ENCODE assay signal across 16 cellular contexts in the genomic region with DNA sequence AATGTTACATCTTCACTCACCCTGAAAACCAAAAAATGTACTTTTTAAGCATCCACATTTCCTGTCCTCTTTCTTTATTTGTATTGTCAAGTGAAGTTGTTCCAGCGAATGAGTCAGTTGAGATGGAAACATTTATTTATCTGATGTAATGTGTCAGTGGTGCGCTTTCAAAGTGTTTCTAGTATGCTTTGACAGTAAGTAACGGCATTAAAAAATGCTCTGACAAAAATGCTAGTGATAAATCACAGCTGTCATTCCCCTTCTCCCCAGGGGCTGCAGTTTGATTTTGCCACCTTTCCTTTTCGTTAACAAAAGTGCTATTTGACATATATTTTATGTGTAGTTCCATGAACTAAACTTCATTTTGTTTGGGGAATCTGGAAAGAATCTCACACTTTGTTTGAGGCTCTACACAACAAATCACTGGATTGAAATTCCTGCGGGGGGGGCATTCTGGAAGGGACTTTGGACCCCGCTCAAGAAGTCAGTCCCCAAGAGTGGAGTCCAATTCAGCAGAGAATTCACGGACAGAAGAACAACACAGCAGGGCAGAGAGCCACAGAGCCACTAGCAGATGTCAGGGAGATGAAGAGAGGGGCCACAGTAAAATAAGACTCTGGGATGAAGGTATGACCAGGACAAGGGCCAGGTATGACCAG. TPM values are rescaled to one million over a fixed set of nuclear protein-coding genes. Genes with fewer than 3 reads are reported as not detected.
A peak's percentile ranks its signal among the peaks of the same experiment; 100 is the strongest.
DNase-seq lines count a peak whose midpoint lies in the region; ATAC-seq and TF ChIP-seq lines count a peak whose summit lies in the region.
"Had no signal": no experiment of that assay in that cellular context is flagged by ENCODE, and none has a peak within 500 bp of the region (broad histone marks: within the 10 kb centered on the region; RNA-seq: fewer than 3 reads in every experiment).

No MANE protein-coding gene starts in this region.

- H2BK12ac ChIP-seq in H9 (ENCODE audit: insufficient read length, low read depth, low read length) = no peak overlapping the region

- H4K20me1 ChIP-seq in neural progenitor cell (ENCODE audit: low read depth) = no peaks in the 10 kb centered on the region
- H4K20me1 ChIP-seq in H9 (ENCODE audit: control insufficient read depth, insufficient read depth, insufficient read length) = no peaks in the 10 kb centered on the region

- H3K4me1 Mint-ChIP-seq in neural progenitor cell = peaks cover 5% of the 10 kb centered on the region
- H3K4me1 Mint-ChIP-seq in H9 = peaks cover 6 to 7% of the 10 kb centered on the region in 2 experiments
- H3K4me1 Mint-ChIP-seq: IgD-negative memory B cell, neural crest cell had no signal

- no peak overlapping the region for H3T11ph ChIP-seq in H9 (ENCODE audit: low read length)

- H3K23ac ChIP-seq in H9 (ENCODE audit: insufficient read length, low read depth, low read length) = no peak overlapping the region

- H4K91ac ChIP-seq in H9 (ENCODE audit: insufficient read length, low read depth, low read length) = no peak overlapping the region

- no peak overlapping the region for H2BK20ac ChIP-seq in H9 (ENCODE audit: low read depth, low read length, poor library complexity, severe bottlenecking)

- H2AFZ ChIP-seq in neural progenitor cell (replicated peaks) (no peak overlapping the region), H9 (ENCODE audit: low read length) (no peak overlapping the region)

- H4K5ac ChIP-seq in H9 (ENCODE audit: insufficient read length, low read depth, low read length) = no peak overlapping the region

- no peaks in the 10 kb centered on the region for H3K9me3 ChIP-seq in neural progenitor cell (ENCODE audit: low read depth)
- no peaks in the 10 kb centered on the region for H3K9me3 ChIP-seq in H9 (ENCODE audit: control insufficient read depth, low read depth, low read length)
- H3K9me3 ChIP-seq in SJCRH30 (replicated peaks) = no peaks in the 10 kb centered on the region; the same call in 1 of the 2 replicates

- no peaks in the 10 kb centered on the region for H3K36me3 Mint-ChIP-seq in neural progenitor cell
- no peaks in the 10 kb centered on the region for H3K36me3 Mint-ChIP-seq in H9 (ENCODE audit: insufficient read depth in 1 of 3, low read depth in 3 of 3)
- H3K36me3 Mint-ChIP-seq: activated naive CD4-positive, alpha-beta T cell treated with anti-CD3 and anti-CD28 coated beads, Interleukin-2, amount 50 U/mL, for 72 hours; CD8-positive, alpha-beta T cell had no signal

- no peak overlapping the region for H3K4me3 Mint-ChIP-seq in neural progenitor cell
- H3K4me3 Mint-ChIP-seq in H9 = no peak overlapping the region
- H3K4me3 Mint-ChIP-seq: CD8-positive, alpha-beta T cell; dendritic cell treated with granulocyte-macrophage colony-stimulating factor and Interleukin-4, amounts not matched to agents 40 ng/mL and 50 ng/mL, for 4 days; IgD-negative memory B cell; neural crest cell had no signal

- H3K4me3 ChIP-seq in fibroblast of pulmonary artery (replicated peaks; ENCODE audit: low read depth, low read length) (no peak overlapping the region), neural progenitor cell (no peak overlapping the region), SJCRH30 (no peak overlapping the region)

- no peak overlapping the region for H2AK5ac ChIP-seq in H9 (ENCODE audit: insufficient read length, low read length)

- H3K4ac ChIP-seq in H9 (ENCODE audit: low read depth, low read length) = no peak overlapping the region

- no peak overlapping the region for H3K27ac Mint-ChIP-seq in neural progenitor cell
- no peak overlapping the region for H3K27ac Mint-ChIP-seq in H9
- H3K27ac Mint-ChIP-seq: activated naive CD4-positive, alpha-beta T cell treated with anti-CD3 and anti-CD28 coated beads, Interleukin-2, amount 50 U/mL, for 72 hours; CD8-positive, alpha-beta T cell; dendritic cell treated with granulocyte-macrophage colony-stimulating factor and Interleukin-4, amounts not matched to agents 40 ng/mL and 50 ng/mL, for 4 days had no signal

- H2BK15ac ChIP-seq in H9 (ENCODE audit: low read depth, low read length) = no peak overlapping the region

- H3K79me1 ChIP-seq in H9 (ENCODE audit: insufficient read depth, low read depth, low read length, poor library complexity, severe bottlenecking) = no peaks in the 10 kb centered on the region

- no peak overlapping the region for H2BK5ac ChIP-seq in H9 (ENCODE audit: insufficient read length, low read length)

- no peaks in the 10 kb centered on the region for H3K36me3 ChIP-seq in neural progenitor cell
- no peaks in the 10 kb centered on the region for H3K36me3 ChIP-seq in SJCRH30

- no peaks in the 10 kb centered on the region for H3K23me2 ChIP-seq in H9 (ENCODE audit: insufficient read length, low read depth, low read length, poor library complexity, severe bottlenecking)

- H3K4me2 ChIP-seq in neural progenitor cell = no peak overlapping the region
- no peak overlapping the region for H3K4me2 ChIP-seq in H9 (ENCODE audit: insufficient read depth, insufficient read length, low read length)

- H3K9ac ChIP-seq in neural progenitor cell = no peak overlapping the region
- H3K9ac ChIP-seq in H9 (ENCODE audit: extremely low read depth, insufficient read length, low read length) = no peak overlapping the region

- H3K27me3 Mint-ChIP-seq in neural progenitor cell (ENCODE audit: insufficient read depth, low read depth) (peaks cover 2% of the 10 kb centered on the region), H9 (ENCODE audit: low read depth) (no peaks in the 10 kb centered on the region)

- H3F3A ChIP-seq in neural progenitor cell (ENCODE audit: low read depth) = no peaks in the 10 kb centered on the region

- no peak overlapping the region for H3K18ac ChIP-seq in H9 (ENCODE audit: insufficient read length, low read depth, low read length)

- ATAC-seq in SK-N-SH treated with all-trans-retinoic acid at 6 μM for 48 hours (peak; percentile 47; the same call in 2 of the 3 replicates), HG02870 (IDR thresholded peaks at IDR 0.05; ENCODE audit: unreplicated experiment) (no peak), GM18858 (IDR thresholded peaks at IDR 0.05; ENCODE audit: unreplicated experiment) (no peak)
- ATAC-seq: CD8-positive, alpha-beta T cell had no signal

- H3K79me2 ChIP-seq in neural progenitor cell (ENCODE audit: low read depth) (no peaks in the 10 kb centered on the region), H9 (ENCODE audit: insufficient read depth, low read length) (no peaks in the 10 kb centered on the region)

- no peak overlapping the region for H2BK120ac ChIP-seq in H9 (ENCODE audit: low read depth, low read length, poor library complexity, severe bottlenecking)

- no peaks in the 10 kb centered on the region for H3K27me3 ChIP-seq in neural progenitor cell
- no peaks in the 10 kb centered on the region for H3K27me3 ChIP-seq in H9 (ENCODE audit: insufficient read depth, low read length)
- H3K27me3 ChIP-seq in SJCRH30 = no peaks in the 10 kb centered on the region

- H4K8ac ChIP-seq in H9 (replicated peaks; ENCODE audit: insufficient read length, low read depth, low read length) = no peak overlapping the region

- no peak overlapping the region for H3K27ac ChIP-seq in neural progenitor cell
- H3K27ac ChIP-seq in H9 (ENCODE audit: insufficient read length, low read depth, low read length) = no peak overlapping the region
- no peak overlapping the region for H3K27ac ChIP-seq in SJCRH30

- H3K14ac ChIP-seq in H9 (ENCODE audit: insufficient read depth, low read length) = no peak overlapping the region

- H3K56ac ChIP-seq in H9 (ENCODE audit: insufficient read length, low read depth, low read length) = no peak overlapping the region

- no CpG with 5 or more reads among the region's 7 CpGs for WGBS in H9 (ENCODE audit: extremely low coverage, insufficient read length, low lambda C conversion rate)

- peak; percentile 34 for DNase-seq in GM04503 (ENCODE audit: low read depth)
- DNase-seq in fibroblast of pulmonary artery (ENCODE audit: low read depth) = peak; percentile 68
- peak; percentile 17 for DNase-seq in neural progenitor cell (ENCODE audit: low spot score)
- DNase-seq in H9 = no peak
- DNase-seq in SJCRH30 = no peak
- DNase-seq: CD8-positive, alpha-beta T cell; foreskin melanocyte; NCI-H1930; RPMI8226 had no signal

- TF ChIP-seq CTCF in fibroblast of pulmonary artery (IDR thresholded peaks at IDR 0.05; ENCODE audit: low read length, missing control alignments) (no peak), neural progenitor cell (IDR thresholded peaks at IDR 0.05) (no peak), H9 (conservative IDR thresholded peaks at IDR 0.05) (no peak)

- H3K4me1 ChIP-seq in neural progenitor cell (peaks cover 7% of the 10 kb centered on the region), H9 (ENCODE audit: insufficient read depth, low read length) (no peaks in the 10 kb centered on the region), SJCRH30 (peaks cover 18% of the 10 kb centered on the region)

- H3K9me3 Mint-ChIP-seq in neural progenitor cell = no peaks in the 10 kb centered on the region
- H3K9me3 Mint-ChIP-seq in H9 = no peaks in the 10 kb centered on the region
- H3K9me3 Mint-ChIP-seq: activated naive CD4-positive, alpha-beta T cell treated with anti-CD3 and anti-CD28 coated beads, Interleukin-2, amount 50 U/mL, for 72 hours; CD8-positive, alpha-beta T cell; dendritic cell treated with granulocyte-macrophage colony-stimulating factor and Interleukin-4, amounts not matched to agents 40 ng/mL and 50 ng/mL, for 4 days; IgD-negative memory B cell had no signal

TF ChIP-seq in SK-N-SH treated with all-trans-retinoic acid at 6 μM for 48 hours, 23 proteins besides CTCF, POLR2A, EP300 and RAD21:
- TF ChIP-seq SNAI2 (CRISPR knock-in tag; IDR thresholded peaks at IDR 0.05) (no peak), ISL1 (CRISPR knock-in tag; IDR thresholded peaks at IDR 0.05) (peak; percentile 79)

RNA-seq across cellular contexts. Expression of a gene that starts 7.6 kb away (rescaled TPM):
- 16.8 and 30.7 TPM in 2 replicates for total RNA-seq in neural progenitor cell (ENCODE audit: low replicate concordance)
- total RNA-seq in H9 (2021) = 2.6 and 3.2 TPM in 2 replicates
- total RNA-seq in SJCRH30 (2014; rRNA removed; shearing (Covaris generic)) = 12.5 and 13.1 TPM in 2 replicates

Comparison
In these comparisons a context has a peak if more than half of its experiments do, and no peak if none do; other contexts are left out.
1. DNase-seq: peak in GM04503 (single experiment), fibroblast of pulmonary artery (single experiment) and neural progenitor cell (single experiment); none in H9 (single experiment) and SJCRH30 (0 of 2).